Comparison of ENCODE assay signal across 8 cellular contexts in the genomic region with DNA sequence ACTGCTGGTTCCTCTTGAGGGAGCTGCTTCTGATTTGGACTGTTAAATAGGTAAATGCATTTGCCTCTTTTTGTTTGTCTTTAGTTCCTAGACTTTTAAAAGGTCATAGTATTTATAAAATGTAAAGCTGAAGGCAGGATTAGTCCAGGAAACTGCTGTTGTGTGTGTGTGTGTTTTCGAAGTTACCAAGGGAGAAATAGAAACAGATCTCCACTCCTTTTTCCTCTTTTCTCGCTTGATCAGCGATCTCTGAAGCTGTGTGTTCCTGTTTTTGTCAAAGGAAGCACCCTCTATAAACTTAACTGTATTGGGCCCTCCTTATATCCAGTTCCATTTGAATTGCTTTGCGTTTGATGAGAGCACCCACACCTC. TPM values are rescaled to one million over a fixed set of nuclear protein-coding genes. Genes with fewer than 3 reads are reported as not detected.
DNase-seq lines count a peak whose midpoint lies in the region; ATAC-seq, FAIRE-seq and TF ChIP-seq lines count a peak whose summit lies in the region.

No MANE protein-coding gene starts in this region.

- no peak for FAIRE-seq in HTR-8/SVneo (lab: Jason Lieb, UNC)

- no peak for TF ChIP-seq POLR2A in prostate gland (IDR thresholded peaks at IDR 0.05)

- peaks cover 31% of the 10 kb centered on the region for H3K36me3 Mint-ChIP-seq in activated B cell treated with CpG ODN at 0.5 μM for 24 hours (ENCODE audit: low read depth)

- TF ChIP-seq CTCF in BE2C (IDR thresholded peaks at IDR 0.05; ENCODE audit: low read depth, low read length) (no peak), activated B cell treated with CpG ODN at 0.5 μM for 24 hours (IDR thresholded peaks at IDR 0.05) (no peak), prostate gland (IDR thresholded peaks at IDR 0.05) (no peak)

- DNase-seq in BE2C (no peak), activated B cell treated with CpG ODN at 0.5 μM for 24 hours (no peak), Right ventricle myocardium superior (no peak), prostate gland (ENCODE audit: low spot score) (no peak), DMS114 treated with DMSO at 0.1 percent for 48 hours (lab: John Stamatoyannopoulos, UW; ENCODE audit: unreplicated experiment) (no peak), HTR-8/SVneo (ENCODE audit: insufficient read length, low spot score) (no peak)

- H3K27ac ChIP-seq in HUES64 (ENCODE audit: low read depth, low read length) (no peak overlapping the region), prostate gland (peak overlapping the region; percentile 86 to 90)

- H3K27me3 ChIP-seq in BE2C: no peaks in the 10 kb centered on the region
- peaks cover 3% of the 10 kb centered on the region; the same call in 1 of the 2 replicates for H3K27me3 ChIP-seq in HUES64 (ENCODE audit: insufficient read depth, low read length)
- no peaks in the 10 kb centered on the region for H3K27me3 ChIP-seq in prostate gland (replicated peaks; ENCODE audit: insufficient read depth)

- ATAC-seq in activated B cell treated with CpG ODN at 0.5 μM for 24 hours (ENCODE audit: low read depth) (peak; percentile 29), Right ventricle myocardium superior (ENCODE audit: poor library complexity) (peak; percentile 14), HG03175 (IDR thresholded peaks at IDR 0.05; ENCODE audit: unreplicated experiment) (no peak)

- peak overlapping the region; percentile 96 for H3K27ac Mint-ChIP-seq in activated B cell treated with CpG ODN at 0.5 μM for 24 hours

- intact Hi-C loops in activated B cell treated with CpG ODN at 0.5 μM for 24 hours (cut with micrococcal nuclease): loop anchor here (1.0 to 10.0 kb wide), 8 partner anchors 15 to 811 kb away; partner anchors contain the start of genes CEP120, SNX24 and SRFBP1
- intact Hi-C loops in Right ventricle myocardium superior (cut with DNase I): no loop called here
- intact Hi-C loops in prostate gland (cut with DNase I): loop anchor here (5.0 kb wide), 1 partner anchor 317 kb away; no protein-coding TSS in a partner anchor

- peak overlapping the region; percentile 97 for H3K4me3 Mint-ChIP-seq in activated B cell treated with CpG ODN at 0.5 μM for 24 hours

- 0% methylated on average over 2 of the region's 4 CpGs for WGBS in HUES64
- under 1% methylated on average over 4 of the region's 4 CpGs for WGBS in prostate gland

- CTCF ChIA-PET in activated B cell treated with CpG ODN at 0.5 μM for 24 hours (lab: Charles Lee): interaction anchor here (0.6 to 3.3 kb wide), 3 partner anchors 17 to 72 kb away, joined by 3 to 30 read pairs (median 3); no protein-coding TSS in a partner anchor

- peak overlapping the region; percentile 75 for H3K9ac ChIP-seq in HUES64 (ENCODE audit: low read depth, low read length)

- no peaks in the 10 kb centered on the region for H3K4me1 ChIP-seq in BE2C
- peaks cover 14% of the 10 kb centered on the region for H3K4me1 ChIP-seq in HUES64 (ENCODE audit: insufficient read depth, low read length)
- no peaks in the 10 kb centered on the region for H3K4me1 ChIP-seq in prostate gland (replicated peaks)

- peak overlapping the region; percentile 96 for H3K4me3 ChIP-seq in BE2C (ENCODE audit: low read depth, low read length)
- peak overlapping the region; percentile 77 for H3K4me3 ChIP-seq in HUES64 (ENCODE audit: low read length)
- peak overlapping the region; percentile 87 to 93 for H3K4me3 ChIP-seq in prostate gland

- POLR2A ChIA-PET in activated B cell treated with CpG ODN at 0.5 μM for 24 hours (lab: Charles Lee): interaction anchor here (0.7 to 5.2 kb wide), 11 partner anchors 10 to 79 kb away, joined by 4 to 84 read pairs (median 9); no protein-coding TSS in a partner anchor

- H3K36me3 ChIP-seq in BE2C (no peaks in the 10 kb centered on the region), HUES64 (ENCODE audit: insufficient read depth, low read length) (no peaks in the 10 kb centered on the region), prostate gland (no peaks in the 10 kb centered on the region)

- H3K27me3 Mint-ChIP-seq in activated B cell treated with CpG ODN at 0.5 μM for 24 hours: no peaks in the 10 kb centered on the region

- H3K4me1 Mint-ChIP-seq in activated B cell treated with CpG ODN at 0.5 μM for 24 hours: peaks cover 46% of the 10 kb centered on the region

- H3K9me3 Mint-ChIP-seq in activated B cell treated with CpG ODN at 0.5 μM for 24 hours: no peaks in the 10 kb centered on the region

- H3K9me3 ChIP-seq in BE2C (no peaks in the 10 kb centered on the region), HUES64 (ENCODE audit: insufficient read depth, low read depth, low read length) (no peaks in the 10 kb centered on the region), prostate gland (no peaks in the 10 kb centered on the region)

RNA-seq across cellular contexts. Expression of gene SNX2, which starts 0.8 kb away (rescaled TPM):
- 141 TPM for polyA plus RNA-seq in BE2C (2012; ENCODE audit: insufficient read depth, insufficient read length, low read depth)
- polyA plus RNA-seq in HUES64 (2013, experiment 1 of 2): 58.8 TPM
- polyA plus RNA-seq in HUES64 (2013, experiment 2 of 2): 67.5 TPM
- total RNA-seq in activated B cell treated with CpG ODN at 0.5 μM for 24 hours (145 and 146 TPM in 2 replicates), Right ventricle myocardium superior (41.0 TPM), prostate gland (10 to 100 TPM; 50.6 to 63.7 TPM)
